In the genomic region with DNA sequence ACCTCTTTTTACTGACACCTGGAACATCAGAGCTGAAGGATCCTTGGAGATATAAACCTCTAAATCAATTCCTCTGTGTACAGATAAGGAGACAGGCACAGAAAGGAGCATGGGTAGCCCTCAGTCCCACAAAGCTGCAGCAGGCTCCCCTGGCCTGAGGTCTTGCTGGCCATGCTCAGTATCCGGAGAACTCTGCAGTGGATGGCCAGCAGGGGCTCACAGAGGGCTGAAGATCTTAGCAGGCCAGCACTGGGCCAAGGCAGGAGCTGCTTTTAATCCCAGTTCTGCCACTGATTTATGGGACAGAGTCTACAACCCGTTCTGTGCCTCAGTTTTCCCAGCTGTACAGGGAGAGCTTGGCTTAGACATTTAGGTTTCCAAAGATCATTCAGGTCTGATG, we compare ENCODE assay signal across 24 cellular contexts. TPM values are rescaled to one million over a fixed set of nuclear protein-coding genes. Genes with fewer than 3 reads are reported as not detected.
A peak's percentile ranks its signal among the peaks of the same experiment; 100 is the strongest.
DNase-seq lines count a peak whose midpoint lies in the region; ATAC-seq and TF ChIP-seq lines count a peak whose summit lies in the region.
"Had no signal": no experiment of that assay in that cellular context is flagged by ENCODE, and none has a peak within 500 bp of the region (broad histone marks: within the 10 kb centered on the region; RNA-seq: fewer than 3 reads in every experiment).

No MANE protein-coding gene starts in this region.

- no peak overlapping the region for H3K4ac ChIP-seq in H9 (ENCODE audit: low read depth, low read length)

- H2BK120ac ChIP-seq in H9 (ENCODE audit: low read depth, low read length, poor library complexity, severe bottlenecking): no peak overlapping the region

- ATAC-seq in right cardiac atrium: no peak
- ATAC-seq: CD8-positive, alpha-beta T cell had no signal

- no peak overlapping the region for H4K8ac ChIP-seq in H9 (replicated peaks; ENCODE audit: insufficient read length, low read depth, low read length)

- H3K9me3 Mint-ChIP-seq in H9: no peaks in the 10 kb centered on the region; a peak in 2 of 5 replicates
- H3K9me3 Mint-ChIP-seq: CD8-positive, alpha-beta T cell had no signal

- H2BK15ac ChIP-seq in H9 (ENCODE audit: low read depth, low read length): no peak overlapping the region

- H3K27ac Mint-ChIP-seq in H9: no peak overlapping the region
- H3K27ac Mint-ChIP-seq: B cell; CD8-positive, alpha-beta T cell had no signal

- intact Hi-C loops in right cardiac atrium (cut with DNase I): no loop called here

- H3K36me3 Mint-ChIP-seq in H9 (ENCODE audit: insufficient read depth in 1 of 3, low read depth in 3 of 3): no peaks in the 10 kb centered on the region
- H3K36me3 Mint-ChIP-seq: CD8-positive, alpha-beta T cell had no signal

- H3K4me3 ChIP-seq in GM12864 (ENCODE audit: low read depth, low read length): no peak overlapping the region
- no peak overlapping the region for H3K4me3 ChIP-seq in WERI-Rb-1 (ENCODE audit: low read depth, low read length)
- H3K4me3 ChIP-seq in fibroblast of the aortic adventitia (ENCODE audit: low read depth, low read length): no peak overlapping the region
- no peak overlapping the region for H3K4me3 ChIP-seq in right cardiac atrium (ENCODE audit: low read length)

- H3K14ac ChIP-seq in H9 (ENCODE audit: insufficient read depth, low read length): no peak overlapping the region

- H3K18ac ChIP-seq in H9 (ENCODE audit: insufficient read length, low read depth, low read length): no peak overlapping the region

- no peaks in the 10 kb centered on the region for H4K20me1 ChIP-seq in H9 (ENCODE audit: control insufficient read depth, insufficient read depth, insufficient read length)

- no peak overlapping the region for H3K56ac ChIP-seq in H9 (ENCODE audit: insufficient read length, low read depth, low read length)

- peak; percentile 5 for TF ChIP-seq CTCF in GM12864 (IDR thresholded peaks at IDR 0.05; ENCODE audit: low read depth, low read length, missing control alignments)
- peak; percentile 27; the same call in 1 of the 3 replicates for TF ChIP-seq CTCF in H9 (conservative IDR thresholded peaks at IDR 0.05)
- TF ChIP-seq CTCF in WERI-Rb-1 (IDR thresholded peaks at IDR 0.05; ENCODE audit: low read depth, low read length): peak; percentile 61
- peak; percentile 8 for TF ChIP-seq CTCF in fibroblast of the aortic adventitia (IDR thresholded peaks at IDR 0.05; ENCODE audit: insufficient read depth, low read length)

- H3K4me1 Mint-ChIP-seq in H9: peaks cover 7 to 14% of the 10 kb centered on the region in 2 experiments

- no peaks in the 10 kb centered on the region for H3K9me3 ChIP-seq in H9 (ENCODE audit: control insufficient read depth, low read depth, low read length)
- H3K9me3 ChIP-seq in WERI-Rb-1 (ENCODE audit: severe bottlenecking): no peaks in the 10 kb centered on the region
- no peaks in the 10 kb centered on the region for H3K9me3 ChIP-seq in right cardiac atrium (ENCODE audit: control insufficient read depth, low read length)
- H3K9me3 ChIP-seq: Caco-2 had no signal

- no peak overlapping the region for H3T11ph ChIP-seq in H9 (ENCODE audit: low read length)

- no peak overlapping the region for H2AFZ ChIP-seq in H9 (ENCODE audit: low read length)

- H2BK12ac ChIP-seq in H9 (ENCODE audit: insufficient read length, low read depth, low read length): no peak overlapping the region

- H4K91ac ChIP-seq in H9 (ENCODE audit: insufficient read length, low read depth, low read length): no peak overlapping the region

- H3K27me3 ChIP-seq in H9 (ENCODE audit: insufficient read depth, low read length) (no peaks in the 10 kb centered on the region), WERI-Rb-1 (ENCODE audit: insufficient read depth, low read depth, severe bottlenecking) (no peaks in the 10 kb centered on the region), right cardiac atrium (ENCODE audit: control insufficient read depth, insufficient read depth) (no peaks in the 10 kb centered on the region)

- no peaks in the 10 kb centered on the region for H3K79me2 ChIP-seq in H9 (ENCODE audit: insufficient read depth, low read length)

- no peak overlapping the region for H2BK20ac ChIP-seq in H9 (ENCODE audit: low read depth, low read length, poor library complexity, severe bottlenecking)

- H4K5ac ChIP-seq in H9 (ENCODE audit: insufficient read length, low read depth, low read length): no peak overlapping the region

- H3K9ac ChIP-seq in H9 (ENCODE audit: extremely low read depth, insufficient read length, low read length): no peak overlapping the region

- no peak overlapping the region for H3K23ac ChIP-seq in H9 (ENCODE audit: insufficient read length, low read depth, low read length)

- H2BK5ac ChIP-seq in H9 (ENCODE audit: insufficient read length, low read length): no peak overlapping the region

- no peaks in the 10 kb centered on the region for H3K4me1 ChIP-seq in H9 (ENCODE audit: insufficient read depth, low read length)
- no peaks in the 10 kb centered on the region for H3K4me1 ChIP-seq in right cardiac atrium (ENCODE audit: control insufficient read depth, insufficient read depth, low read length)

- DNase-seq in GM12864 (ENCODE audit: low read depth): no peak
- DNase-seq in H9: no peak
- DNase-seq in WERI-Rb-1: peak; percentile 42
- no peak for DNase-seq in fibroblast of the aortic adventitia (ENCODE audit: low read depth)
- no peak for DNase-seq in occipital lobe (lab: John Stamatoyannopoulos, UW)
- DNase-seq in right cardiac atrium: no peak
- DNase-seq in NCI-H1694 (lab: John Stamatoyannopoulos, UW): no peak
- no peak for DNase-seq in SW480 (ENCODE audit: low spot score)
- DNase-seq: Caco-2; CD8-positive, alpha-beta T cell; DND-41; HCEC 1CT; Kasumi-1; NCI-H1105; NCI-H1436 treated with DMSO at 0.1 percent for 48 hours; NCI-H1930; NCI-H2107; NCI-H446; NCI-H524 treated with DMSO at 0.1 percent for 48 hours; NCI-H774 had no signal

- H3K27ac ChIP-seq in H9 (ENCODE audit: insufficient read length, low read depth, low read length): no peak overlapping the region
- H3K27ac ChIP-seq in WERI-Rb-1: no peak overlapping the region
- no peak overlapping the region for H3K27ac ChIP-seq in right cardiac atrium (ENCODE audit: low read length)
- H3K27ac ChIP-seq: C4-2B, HL-60 had no signal

- no peaks in the 10 kb centered on the region for H3K23me2 ChIP-seq in H9 (ENCODE audit: insufficient read length, low read depth, low read length, poor library complexity, severe bottlenecking)

- H3K36me3 ChIP-seq in WERI-Rb-1: no peaks in the 10 kb centered on the region

- no peak overlapping the region for H2AK5ac ChIP-seq in H9 (ENCODE audit: insufficient read length, low read length)

- WGBS in H9 (ENCODE audit: extremely low coverage, insufficient read length, low lambda C conversion rate): no CpG with 5 or more reads among the region's 2 CpGs
- WGBS in right cardiac atrium: 58% methylated on average over 2 of the region's 2 CpGs

- no peaks in the 10 kb centered on the region for H3K79me1 ChIP-seq in H9 (ENCODE audit: insufficient read depth, low read depth, low read length, poor library complexity, severe bottlenecking)

- H3K4me3 Mint-ChIP-seq in H9: no peak overlapping the region
- H3K4me3 Mint-ChIP-seq: B cell had no signal

- H3K27me3 Mint-ChIP-seq in H9 (ENCODE audit: low read depth): peaks cover 34% of the 10 kb centered on the region

- H3K4me2 ChIP-seq in H9 (ENCODE audit: insufficient read depth, insufficient read length, low read length): no peak overlapping the region

RNA-seq across cellular contexts. Expression of gene LRRC32, which starts 52.6 kb away (rescaled TPM):
- total RNA-seq in H9 (2021): 0.46 and 0.59 TPM in 2 replicates
- 23.1 and 30.0 TPM in 2 replicates for total RNA-seq in fibroblast of the aortic adventitia (ENCODE audit: low replicate concordance)
- 1.1 TPM for total RNA-seq in occipital lobe
- 10 to 100 TPM; 27.7 to 49.9 (median 44.9) TPM for total RNA-seq in right cardiac atrium
- 72.1 TPM for polyA plus RNA-seq in right cardiac atrium
- total RNA-seq: M059J had no signal

Comparison
In these comparisons a context has a peak if more than half of its experiments do, and no peak if none do; other contexts are left out.
1. CTCF ChIP-seq: peak in every context shown above with its lines; median percentile 61 in WERI-Rb-1; 27 in H9; 8 in fibroblast of the aortic adventitia; 5 in GM12864.
2. RNA of gene LRRC32, which starts 52.6 kb away (total RNA-seq): 27.7 to 49.9 TPM in right cardiac atrium and 23.1 to 30.0 TPM in fibroblast of the aortic adventitia; 1.1 TPM in occipital lobe (single experiment) and 0.46 to 0.59 TPM in H9; every median in the first group is over 10 times any median in the second.